ENCODE assay signal across 8 cellular contexts in genomic region chr13:39037880-39038568, GRCh38.
DNase-seq lines count a peak whose midpoint lies in the region; ATAC-seq and TF ChIP-seq lines count a peak whose summit lies in the region.

Gene NHLRC3, plus strand, starts transcription at chr13:39038456. Its CDS starts 184 bp downstream, at chr13:39038640.
Gene PROSER1, minus strand, starts transcription at chr13:39038089. Its CDS starts 847 bp downstream, at chr13:39037242.

- H3K4me3 ChIP-seq in astrocyte of the spinal cord (ENCODE audit: low read depth, low read length) (peak within 1 kb of the TSS; percentile 92), retinal pigment epithelial cell (ENCODE audit: low read length) (peak within 1 kb of the TSS; percentile 94)

- ATAC-seq in GM18498 (IDR thresholded peaks at IDR 0.05; ENCODE audit: unreplicated experiment) = peak; percentile 76
- peak; percentile 79 for ATAC-seq in HG02943 (IDR thresholded peaks at IDR 0.05; ENCODE audit: low read depth, unreplicated experiment)

- TF ChIP-seq CTCF in astrocyte of the spinal cord (IDR thresholded peaks at IDR 0.05; ENCODE audit: low read depth, low read length) (no peak), retinal pigment epithelial cell (conservative IDR thresholded peaks at IDR 0.05; ENCODE audit: low read depth, low read length) (no peak)

- DNase-seq in NCI-H2081 (lab: John Stamatoyannopoulos, UW) = peak; percentile 90 to 91
- DNase-seq in T1000 (lab: John Stamatoyannopoulos, UW) = peak; percentile 73
- DNase-seq in astrocyte of the spinal cord (ENCODE audit: low read depth, low spot score) = peak; percentile 94
- DNase-seq in hypothalamus (lab: John Stamatoyannopoulos, UW) = peak; percentile 56 to 99 (median 94)
- DNase-seq in retinal pigment epithelial cell (ENCODE audit: low read depth) = peak; percentile 93
- DNase-seq in HPDE6-E6E7 (ENCODE audit: extremely low spot score) = no peak

- in situ Hi-C loops in astrocyte of the spinal cord (cut with HindIII; ENCODE audit: low sequenced_read_pairs) = no loop called here
